Comparison of ENCODE assay signal across 2 cellular contexts in the genomic region with DNA sequence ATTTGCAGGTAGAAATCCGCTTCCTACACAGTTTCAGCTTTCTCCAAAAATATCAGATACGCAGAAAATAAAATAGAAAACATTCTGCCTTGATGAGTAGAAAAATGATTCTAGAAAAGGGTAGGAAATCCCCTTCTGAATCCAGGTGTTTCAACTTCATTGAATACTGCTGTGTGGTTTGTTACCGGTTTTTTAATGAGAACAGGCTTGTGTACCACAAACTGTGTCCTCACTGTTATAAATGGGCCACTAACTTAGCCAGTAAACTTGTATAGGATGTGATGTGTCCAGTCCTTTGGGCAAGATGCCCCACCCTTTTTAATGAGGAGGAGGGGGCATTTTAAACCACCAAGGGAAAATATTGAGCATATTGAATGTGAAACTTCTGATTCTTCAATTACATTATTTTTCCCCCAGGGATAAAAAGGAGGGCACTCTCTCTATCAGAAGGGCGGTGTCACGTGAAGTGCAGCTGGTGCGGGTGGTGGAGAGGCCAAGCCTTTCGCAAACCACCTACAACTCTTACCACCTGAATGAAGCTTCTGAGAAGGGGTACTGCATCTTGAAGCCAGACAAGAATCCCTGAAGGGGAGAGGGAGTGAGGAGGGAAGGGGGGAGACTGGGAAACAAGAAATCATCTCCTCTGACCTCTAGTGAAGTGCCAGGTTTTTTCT.
TF ChIP-seq lines count a peak whose summit lies in the region.

No MANE protein-coding gene starts in this region.

TF ChIP-seq in IMR-90, 13 proteins besides CTCF, POLR2A, EP300 and RAD21:
- no peak for TF ChIP-seq BHLHE40 (IDR thresholded peaks at IDR 0.05; ENCODE audit: low read depth, low read length)

TF ChIP-seq in GM12878, 131 proteins besides CTCF, POLR2A, EP300 and RAD21 (continues in another document):
- TF ChIP-seq, protein P1, sequence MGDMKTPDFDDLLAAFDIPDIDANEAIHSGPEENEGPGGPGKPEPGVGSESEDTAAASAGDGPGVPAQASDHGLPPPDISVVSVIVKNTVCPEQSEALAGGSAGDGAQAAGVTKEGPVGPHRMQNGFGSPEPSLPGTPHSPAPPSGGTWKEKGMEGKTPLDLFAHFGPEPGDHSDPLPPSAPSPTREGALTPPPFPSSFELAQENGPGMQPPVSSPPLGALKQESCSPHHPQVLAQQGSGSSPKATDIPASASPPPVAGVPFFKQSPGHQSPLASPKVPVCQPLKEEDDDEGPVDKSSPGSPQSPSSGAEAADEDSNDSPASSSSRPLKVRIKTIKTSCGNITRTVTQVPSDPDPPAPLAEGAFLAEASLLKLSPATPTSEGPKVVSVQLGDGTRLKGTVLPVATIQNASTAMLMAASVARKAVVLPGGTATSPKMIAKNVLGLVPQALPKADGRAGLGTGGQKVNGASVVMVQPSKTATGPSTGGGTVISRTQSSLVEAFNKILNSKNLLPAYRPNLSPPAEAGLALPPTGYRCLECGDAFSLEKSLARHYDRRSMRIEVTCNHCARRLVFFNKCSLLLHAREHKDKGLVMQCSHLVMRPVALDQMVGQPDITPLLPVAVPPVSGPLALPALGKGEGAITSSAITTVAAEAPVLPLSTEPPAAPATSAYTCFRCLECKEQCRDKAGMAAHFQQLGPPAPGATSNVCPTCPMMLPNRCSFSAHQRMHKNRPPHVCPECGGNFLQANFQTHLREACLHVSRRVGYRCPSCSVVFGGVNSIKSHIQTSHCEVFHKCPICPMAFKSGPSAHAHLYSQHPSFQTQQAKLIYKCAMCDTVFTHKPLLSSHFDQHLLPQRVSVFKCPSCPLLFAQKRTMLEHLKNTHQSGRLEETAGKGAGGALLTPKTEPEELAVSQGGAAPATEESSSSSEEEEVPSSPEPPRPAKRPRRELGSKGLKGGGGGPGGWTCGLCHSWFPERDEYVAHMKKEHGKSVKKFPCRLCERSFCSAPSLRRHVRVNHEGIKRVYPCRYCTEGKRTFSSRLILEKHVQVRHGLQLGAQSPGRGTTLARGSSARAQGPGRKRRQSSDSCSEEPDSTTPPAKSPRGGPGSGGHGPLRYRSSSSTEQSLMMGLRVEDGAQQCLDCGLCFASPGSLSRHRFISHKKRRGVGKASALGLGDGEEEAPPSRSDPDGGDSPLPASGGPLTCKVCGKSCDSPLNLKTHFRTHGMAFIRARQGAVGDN (IDR thresholded peaks at IDR 0.05) = no peak
- TF ChIP-seq, protein P2, sequence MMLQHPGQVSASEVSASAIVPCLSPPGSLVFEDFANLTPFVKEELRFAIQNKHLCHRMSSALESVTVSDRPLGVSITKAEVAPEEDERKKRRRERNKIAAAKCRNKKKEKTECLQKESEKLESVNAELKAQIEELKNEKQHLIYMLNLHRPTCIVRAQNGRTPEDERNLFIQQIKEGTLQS (IDR thresholded peaks at IDR 0.05; ENCODE audit: borderline replicate concordance, extremely low read depth, low read depth, low read length) = peak; percentile 25; the same call in 1 of the 2 replicates
- TF ChIP-seq TCF3 (IDR thresholded peaks at IDR 0.05; ENCODE audit: borderline replicate concordance, insufficient read depth, low read depth, low read length) (peak; percentile 74; the same call in 1 of the 2 replicates), KLF5 (IDR thresholded peaks at IDR 0.05; ENCODE audit: partially characterized antibody) (no peak), NFIC (IDR thresholded peaks at IDR 0.05; ENCODE audit: low read depth, low read length) (peak; percentile 94; the same call in 1 of the 2 replicates), FOXK2 (IDR thresholded peaks at IDR 0.05) (no peak), SP1 (IDR thresholded peaks at IDR 0.05; ENCODE audit: low read depth, low read length) (no peak), BMI1 (IDR thresholded peaks at IDR 0.05; ENCODE audit: borderline replicate concordance) (0 out of 2 replicates have a peak, but pooled peaks have one; percentile 13), SPI1 (IDR thresholded peaks at IDR 0.05; ENCODE audit: borderline replicate concordance, insufficient read depth, low read depth, low read length) (no peak), POLR2AphosphoS2 (IDR thresholded peaks at IDR 0.05; ENCODE audit: low read depth, low read length) (no peak), MTA2 (IDR thresholded peaks at IDR 0.05; ENCODE audit: low read depth) (peak; percentile 87), CREB1 (IDR thresholded peaks at IDR 0.05; ENCODE audit: low read depth) (peak; percentile 29; the same call in 1 of the 2 replicates), POLR2AphosphoS5 (IDR thresholded peaks at IDR 0.05; ENCODE audit: low read length) (peak; percentile 80), BHLHE40 (IDR thresholded peaks at IDR 0.05; ENCODE audit: borderline replicate concordance in 1 of 2, low read depth in 2 of 2, low read length in 1 of 2) (peak; percentile 92 to 93), ZSCAN29 (IDR thresholded peaks at IDR 0.05) (peak; percentile 95), EZH2 (IDR thresholded peaks at IDR 0.05; ENCODE audit: borderline replicate concordance, control insufficient read depth, low read depth, low read length) (no peak), CREM (IDR thresholded peaks at IDR 0.05; ENCODE audit: low read depth) (peak; percentile 41; the same call in 1 of the 2 replicates), TCF12 (IDR thresholded peaks at IDR 0.05; ENCODE audit: low read depth, low read length) (peak; percentile 84; the same call in 1 of the 2 replicates), SREBF1 (IDR thresholded peaks at IDR 0.05; ENCODE audit: low read length) (0 out of 2 replicates have a peak, but pooled peaks have one; percentile 21), MEF2A (IDR thresholded peaks at IDR 0.05; ENCODE audit: insufficient read depth, low read depth, low read length) (peak; percentile 66), ATF7 (IDR thresholded peaks at IDR 0.05; ENCODE audit: low read depth) (peak; percentile 24; the same call in 1 of the 2 replicates), MYC (IDR thresholded peaks at IDR 0.05; ENCODE audit: insufficient read depth, insufficient read length, insufficient replicate concordance, low read length, severe bottlenecking) (no peak), CBX5 (IDR thresholded peaks at IDR 0.05; ENCODE audit: low read depth) (0 out of 2 replicates have a peak, but pooled peaks have one; percentile 53), SIN3A (IDR thresholded peaks at IDR 0.05; ENCODE audit: low read depth, low read length) (no peak), CEBPB (IDR thresholded peaks at IDR 0.05; ENCODE audit: borderline replicate concordance in 1 of 2, low read depth in 2 of 2, low read length in 2 of 2) (no peak), LARP7 (IDR thresholded peaks at IDR 0.05) (no peak), MEF2B (IDR thresholded peaks at IDR 0.05; ENCODE audit: partially characterized antibody, poor library complexity, severe bottlenecking) (peak; percentile 75), ZNF274 (IDR thresholded peaks at IDR 0.05; ENCODE audit: insufficient read depth, insufficient read length) (no peak)
- TF ChIP-seq, protein P3, sequence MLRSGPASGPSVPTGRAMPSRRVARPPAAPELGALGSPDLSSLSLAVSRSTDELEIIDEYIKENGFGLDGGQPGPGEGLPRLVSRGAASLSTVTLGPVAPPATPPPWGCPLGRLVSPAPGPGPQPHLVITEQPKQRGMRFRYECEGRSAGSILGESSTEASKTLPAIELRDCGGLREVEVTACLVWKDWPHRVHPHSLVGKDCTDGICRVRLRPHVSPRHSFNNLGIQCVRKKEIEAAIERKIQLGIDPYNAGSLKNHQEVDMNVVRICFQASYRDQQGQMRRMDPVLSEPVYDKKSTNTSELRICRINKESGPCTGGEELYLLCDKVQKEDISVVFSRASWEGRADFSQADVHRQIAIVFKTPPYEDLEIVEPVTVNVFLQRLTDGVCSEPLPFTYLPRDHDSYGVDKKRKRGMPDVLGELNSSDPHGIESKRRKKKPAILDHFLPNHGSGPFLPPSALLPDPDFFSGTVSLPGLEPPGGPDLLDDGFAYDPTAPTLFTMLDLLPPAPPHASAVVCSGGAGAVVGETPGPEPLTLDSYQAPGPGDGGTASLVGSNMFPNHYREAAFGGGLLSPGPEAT (IDR thresholded peaks at IDR 0.05; ENCODE audit: low read depth) = peak; percentile 73
- TF ChIP-seq, protein P4, sequence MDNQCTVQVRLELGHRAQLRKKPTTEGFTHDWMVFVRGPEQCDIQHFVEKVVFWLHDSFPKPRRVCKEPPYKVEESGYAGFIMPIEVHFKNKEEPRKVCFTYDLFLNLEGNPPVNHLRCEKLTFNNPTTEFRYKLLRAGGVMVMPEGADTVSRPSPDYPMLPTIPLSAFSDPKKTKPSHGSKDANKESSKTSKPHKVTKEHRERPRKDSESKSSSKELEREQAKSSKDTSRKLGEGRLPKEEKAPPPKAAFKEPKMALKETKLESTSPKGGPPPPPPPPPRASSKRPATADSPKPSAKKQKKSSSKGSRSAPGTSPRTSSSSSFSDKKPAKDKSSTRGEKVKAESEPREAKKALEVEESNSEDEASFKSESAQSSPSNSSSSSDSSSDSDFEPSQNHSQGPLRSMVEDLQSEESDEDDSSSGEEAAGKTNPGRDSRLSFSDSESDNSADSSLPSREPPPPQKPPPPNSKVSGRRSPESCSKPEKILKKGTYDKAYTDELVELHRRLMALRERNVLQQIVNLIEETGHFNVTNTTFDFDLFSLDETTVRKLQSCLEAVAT (IDR thresholded peaks at IDR 0.05) = peak; percentile 45; the same call in 1 of the 2 replicates
- TF ChIP-seq, protein P5, sequence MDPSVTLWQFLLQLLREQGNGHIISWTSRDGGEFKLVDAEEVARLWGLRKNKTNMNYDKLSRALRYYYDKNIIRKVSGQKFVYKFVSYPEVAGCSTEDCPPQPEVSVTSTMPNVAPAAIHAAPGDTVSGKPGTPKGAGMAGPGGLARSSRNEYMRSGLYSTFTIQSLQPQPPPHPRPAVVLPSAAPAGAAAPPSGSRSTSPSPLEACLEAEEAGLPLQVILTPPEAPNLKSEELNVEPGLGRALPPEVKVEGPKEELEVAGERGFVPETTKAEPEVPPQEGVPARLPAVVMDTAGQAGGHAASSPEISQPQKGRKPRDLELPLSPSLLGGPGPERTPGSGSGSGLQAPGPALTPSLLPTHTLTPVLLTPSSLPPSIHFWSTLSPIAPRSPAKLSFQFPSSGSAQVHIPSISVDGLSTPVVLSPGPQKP (IDR thresholded peaks at IDR 0.05; ENCODE audit: low read depth, low read length) = no peak
- TF ChIP-seq, protein P6, sequence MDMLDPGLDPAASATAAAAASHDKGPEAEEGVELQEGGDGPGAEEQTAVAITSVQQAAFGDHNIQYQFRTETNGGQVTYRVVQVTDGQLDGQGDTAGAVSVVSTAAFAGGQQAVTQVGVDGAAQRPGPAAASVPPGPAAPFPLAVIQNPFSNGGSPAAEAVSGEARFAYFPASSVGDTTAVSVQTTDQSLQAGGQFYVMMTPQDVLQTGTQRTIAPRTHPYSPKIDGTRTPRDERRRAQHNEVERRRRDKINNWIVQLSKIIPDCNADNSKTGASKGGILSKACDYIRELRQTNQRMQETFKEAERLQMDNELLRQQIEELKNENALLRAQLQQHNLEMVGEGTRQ (IDR thresholded peaks at IDR 0.05; ENCODE audit: borderline replicate concordance, low read depth, low read length) = peak; percentile 56; the same call in 1 of the 2 replicates
- TF ChIP-seq, protein P7, sequence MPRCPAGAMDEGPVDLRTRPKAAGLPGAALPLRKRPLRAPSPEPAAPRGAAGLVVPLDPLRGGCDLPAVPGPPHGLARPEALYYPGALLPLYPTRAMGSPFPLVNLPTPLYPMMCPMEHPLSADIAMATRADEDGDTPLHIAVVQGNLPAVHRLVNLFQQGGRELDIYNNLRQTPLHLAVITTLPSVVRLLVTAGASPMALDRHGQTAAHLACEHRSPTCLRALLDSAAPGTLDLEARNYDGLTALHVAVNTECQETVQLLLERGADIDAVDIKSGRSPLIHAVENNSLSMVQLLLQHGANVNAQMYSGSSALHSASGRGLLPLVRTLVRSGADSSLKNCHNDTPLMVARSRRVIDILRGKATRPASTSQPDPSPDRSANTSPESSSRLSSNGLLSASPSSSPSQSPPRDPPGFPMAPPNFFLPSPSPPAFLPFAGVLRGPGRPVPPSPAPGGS (IDR thresholded peaks at IDR 0.05; ENCODE audit: borderline replicate concordance, insufficient read depth, low read depth, low read length, poor library complexity, severe bottlenecking) = peak; percentile 5
- TF ChIP-seq, protein P8, sequence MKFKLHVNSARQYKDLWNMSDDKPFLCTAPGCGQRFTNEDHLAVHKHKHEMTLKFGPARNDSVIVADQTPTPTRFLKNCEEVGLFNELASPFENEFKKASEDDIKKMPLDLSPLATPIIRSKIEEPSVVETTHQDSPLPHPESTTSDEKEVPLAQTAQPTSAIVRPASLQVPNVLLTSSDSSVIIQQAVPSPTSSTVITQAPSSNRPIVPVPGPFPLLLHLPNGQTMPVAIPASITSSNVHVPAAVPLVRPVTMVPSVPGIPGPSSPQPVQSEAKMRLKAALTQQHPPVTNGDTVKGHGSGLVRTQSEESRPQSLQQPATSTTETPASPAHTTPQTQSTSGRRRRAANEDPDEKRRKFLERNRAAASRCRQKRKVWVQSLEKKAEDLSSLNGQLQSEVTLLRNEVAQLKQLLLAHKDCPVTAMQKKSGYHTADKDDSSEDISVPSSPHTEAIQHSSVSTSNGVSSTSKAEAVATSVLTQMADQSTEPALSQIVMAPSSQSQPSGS (IDR thresholded peaks at IDR 0.05; ENCODE audit: low read length) = peak; percentile 81
- TF ChIP-seq, protein P9, sequence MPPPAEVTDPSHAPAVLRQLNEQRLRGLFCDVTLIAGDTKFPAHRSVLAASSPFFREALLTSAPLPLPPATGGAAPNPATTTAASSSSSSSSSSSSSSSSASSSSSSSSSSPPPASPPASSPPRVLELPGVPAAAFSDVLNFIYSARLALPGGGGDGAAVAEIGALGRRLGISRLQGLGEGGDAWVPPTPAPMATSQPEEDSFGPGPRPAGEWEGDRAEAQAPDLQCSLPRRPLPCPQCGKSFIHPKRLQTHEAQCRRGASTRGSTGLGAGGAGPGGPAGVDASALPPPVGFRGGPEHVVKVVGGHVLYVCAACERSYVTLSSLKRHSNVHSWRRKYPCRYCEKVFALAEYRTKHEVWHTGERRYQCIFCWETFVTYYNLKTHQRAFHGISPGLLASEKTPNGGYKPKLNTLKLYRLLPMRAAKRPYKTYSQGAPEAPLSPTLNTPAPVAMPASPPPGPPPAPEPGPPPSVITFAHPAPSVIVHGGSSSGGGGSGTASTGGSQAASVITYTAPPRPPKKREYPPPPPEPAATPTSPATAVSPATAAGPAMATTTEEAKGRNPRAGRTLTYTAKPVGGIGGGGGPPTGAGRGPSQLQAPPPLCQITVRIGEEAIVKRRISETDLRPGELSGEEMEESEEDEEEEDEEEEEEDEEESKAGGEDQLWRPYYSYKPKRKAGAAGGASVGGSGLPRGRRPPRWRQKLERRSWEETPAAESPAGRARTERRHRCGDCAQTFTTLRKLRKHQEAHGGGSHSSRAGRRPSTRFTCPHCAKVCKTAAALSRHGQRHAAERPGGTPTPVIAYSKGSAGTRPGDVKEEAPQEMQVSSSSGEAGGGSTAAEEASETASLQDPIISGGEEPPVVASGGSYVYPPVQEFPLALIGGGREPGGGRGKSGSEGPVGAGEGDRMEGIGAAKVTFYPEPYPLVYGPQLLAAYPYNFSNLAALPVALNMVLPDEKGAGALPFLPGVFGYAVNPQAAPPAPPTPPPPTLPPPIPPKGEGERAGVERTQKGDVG (CRISPR knock-in tag; IDR thresholded peaks at IDR 0.05) = no peak
- TF ChIP-seq, protein P10, sequence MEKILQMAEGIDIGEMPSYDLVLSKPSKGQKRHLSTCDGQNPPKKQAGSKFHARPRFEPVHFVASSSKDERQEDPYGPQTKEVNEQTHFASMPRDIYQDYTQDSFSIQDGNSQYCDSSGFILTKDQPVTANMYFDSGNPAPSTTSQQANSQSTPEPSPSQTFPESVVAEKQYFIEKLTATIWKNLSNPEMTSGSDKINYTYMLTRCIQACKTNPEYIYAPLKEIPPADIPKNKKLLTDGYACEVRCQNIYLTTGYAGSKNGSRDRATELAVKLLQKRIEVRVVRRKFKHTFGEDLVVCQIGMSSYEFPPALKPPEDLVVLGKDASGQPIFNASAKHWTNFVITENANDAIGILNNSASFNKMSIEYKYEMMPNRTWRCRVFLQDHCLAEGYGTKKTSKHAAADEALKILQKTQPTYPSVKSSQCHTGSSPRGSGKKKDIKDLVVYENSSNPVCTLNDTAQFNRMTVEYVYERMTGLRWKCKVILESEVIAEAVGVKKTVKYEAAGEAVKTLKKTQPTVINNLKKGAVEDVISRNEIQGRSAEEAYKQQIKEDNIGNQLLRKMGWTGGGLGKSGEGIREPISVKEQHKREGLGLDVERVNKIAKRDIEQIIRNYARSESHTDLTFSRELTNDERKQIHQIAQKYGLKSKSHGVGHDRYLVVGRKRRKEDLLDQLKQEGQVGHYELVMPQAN (conservative IDR thresholded peaks at IDR 0.05) = no peak
